Comparison of ENCODE assay signal across 8 cellular contexts in the genomic region with DNA sequence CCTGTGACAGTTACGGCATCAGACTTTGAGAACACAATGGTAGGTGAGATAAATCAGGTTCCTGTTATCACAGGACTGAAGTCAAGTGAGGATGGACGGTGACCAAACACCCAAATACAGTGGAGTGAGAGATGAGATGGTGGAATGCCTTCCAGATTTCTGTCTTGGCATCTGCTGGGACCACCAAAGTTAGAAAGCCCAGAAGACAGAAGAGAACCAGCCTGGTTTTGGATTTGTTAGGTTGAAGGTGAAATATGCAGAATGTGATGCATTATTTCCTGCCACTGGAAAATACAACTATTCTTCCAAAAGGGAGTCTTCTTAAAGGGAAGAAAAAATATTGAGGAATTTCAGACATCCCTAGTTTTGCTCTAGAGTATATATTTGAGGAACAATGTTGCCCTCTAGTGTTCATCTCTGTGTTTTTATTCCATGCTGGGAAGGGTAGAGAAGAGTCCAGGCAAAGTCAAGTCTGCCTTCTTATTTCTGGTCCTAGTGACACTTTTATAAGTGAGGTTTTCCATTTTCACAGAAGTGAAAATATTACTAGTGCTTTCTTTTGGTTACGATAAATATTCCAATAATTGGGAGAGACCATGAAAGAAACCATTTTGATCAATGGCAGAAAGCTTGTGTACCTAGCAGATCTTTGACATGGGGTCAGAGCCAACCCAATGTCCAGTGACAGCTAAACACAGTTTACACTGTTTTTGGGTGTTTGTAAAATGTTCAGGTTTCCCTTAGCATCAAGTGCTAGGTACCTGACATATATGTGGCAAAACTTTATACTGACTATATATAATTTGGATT.
DNase-seq lines count a peak whose midpoint lies in the region; ATAC-seq and TF ChIP-seq lines count a peak whose summit lies in the region.

No MANE protein-coding gene starts in this region.

- no peaks in the 10 kb centered on the region for H3K9me3 Mint-ChIP-seq in activated B cell treated with CpG ODN at 0.5 μM for 24 hours

- intact Hi-C loops in activated B cell treated with CpG ODN at 0.5 μM for 24 hours (cut with micrococcal nuclease) (loop anchor here (1.0 to 10.0 kb wide), 6 partner anchors 57 to 1026 kb away; no protein-coding TSS in a partner anchor), heart left ventricle (cut with DNase I) (loop anchor here in 9 of 10 donors (1.0 to 10.0 kb wide), 8 partner anchors 287 to 767 kb away; no protein-coding TSS in a partner anchor), sciatic nerve (cut with DNase I) (no loop called here)

- TF ChIP-seq CTCF in activated B cell treated with CpG ODN at 0.5 μM for 24 hours (IDR thresholded peaks at IDR 0.05) (peak; percentile 60), heart left ventricle (IDR thresholded peaks at IDR 0.05) (peak; percentile 52 to 81 (median 70))

- no peak for TF ChIP-seq POLR2A in heart left ventricle (IDR thresholded peaks at IDR 0.05)

- no peaks in the 10 kb centered on the region for H3K36me3 ChIP-seq in heart left ventricle

- H3K4me3 Mint-ChIP-seq in activated B cell treated with CpG ODN at 0.5 μM for 24 hours, result no peak overlapping the region

- H3K36me3 Mint-ChIP-seq in activated B cell treated with CpG ODN at 0.5 μM for 24 hours (ENCODE audit: low read depth), result no peaks in the 10 kb centered on the region

- H3K4me1 Mint-ChIP-seq in activated B cell treated with CpG ODN at 0.5 μM for 24 hours, result no peaks in the 10 kb centered on the region

- ATAC-seq in HG02759 (IDR thresholded peaks at IDR 0.05; ENCODE audit: unreplicated experiment) (peak; percentile 71), activated B cell treated with CpG ODN at 0.5 μM for 24 hours (ENCODE audit: low read depth) (peak; percentile 40), heart left ventricle (peak; percentile 72 to 83 (median 80)), sciatic nerve (peak; percentile 91), GM19023 (IDR thresholded peaks at IDR 0.05; ENCODE audit: unreplicated experiment) (no peak)

- in situ Hi-C loops in G401 (cut with HindIII; ENCODE audit: low sequenced_read_pairs), result no loop called here

- no peaks in the 10 kb centered on the region for H3K9me3 ChIP-seq in heart left ventricle

- peaks cover 0 to 18% (median 12%) of the 10 kb centered on the region in 12 donors for H3K4me1 ChIP-seq in heart left ventricle

- POLR2A ChIA-PET in activated B cell treated with CpG ODN at 0.5 μM for 24 hours (lab: Charles Lee), result no interaction called here

- no peak overlapping the region for H3K4me3 ChIP-seq in heart left ventricle

- H3K27me3 Mint-ChIP-seq in activated B cell treated with CpG ODN at 0.5 μM for 24 hours, result peaks cover 7% of the 10 kb centered on the region

- DNase-seq in G401 (ENCODE audit: low spot score) (peak; percentile 74), NCI-H2107 treated with DMSO at 0.1 percent for 48 hours (lab: John Stamatoyannopoulos, UW; ENCODE audit: unreplicated experiment) (peak; percentile 57), activated B cell treated with CpG ODN at 0.5 μM for 24 hours (no peak), heart left ventricle (no peak), sciatic nerve (ENCODE audit: low spot score) (no peak), activated T-cell treated with anti-CD3 and anti-CD28 coated beads for 4 hours (no peak)

- no peaks in the 10 kb centered on the region for H3K27me3 ChIP-seq in heart left ventricle

- WGBS in heart left ventricle, 4 donors, result 42 to 46% (median 44%) methylated on average over 3 of the region's 3 CpGs

- CTCF ChIA-PET in activated B cell treated with CpG ODN at 0.5 μM for 24 hours (lab: Charles Lee), result interaction anchor here (0.7 to 2.3 kb wide), 9 partner anchors 10 to 330 kb away, joined by 3 to 14 read pairs (median 5); no protein-coding TSS in a partner anchor

- H3K27ac Mint-ChIP-seq in activated B cell treated with CpG ODN at 0.5 μM for 24 hours, result no peak overlapping the region

- no peak overlapping the region for H3K27ac ChIP-seq in heart left ventricle

Comparison
In these comparisons a context has a peak if more than half of its experiments do, and no peak if none do; other contexts are left out.
1. DNase-seq: peak in G401 (single experiment) and NCI-H2107 treated with DMSO at 0.1 percent for 48 hours (single experiment); none in activated B cell treated with CpG ODN at 0.5 μM for 24 hours (single experiment), heart left ventricle (0 of 5), sciatic nerve (single experiment) and activated T-cell treated with anti-CD3 and anti-CD28 coated beads for 4 hours (single experiment).